37 cellular contexts compared by ENCODE assay signal in genomic region chr9:18973348-18973747, GRCh38. TPM values are rescaled to one million over a fixed set of nuclear protein-coding genes. Genes with fewer than 3 reads are reported as not detected.
"Had no signal": no experiment of that assay in that cellular context is flagged by ENCODE, and none has a peak within 500 bp of the region (broad histone marks: within the 10 kb centered on the region; RNA-seq: fewer than 3 reads in every experiment).

No MANE protein-coding gene starts in this region.

- H3K27me3 ChIP-seq: MG63 had no signal

- H3K4me3 ChIP-seq: MG63 had no signal

- H3K36me3 ChIP-seq: MG63 had no signal

- DNase-seq: Karpas-422, Kasumi-1, MG63, MM.1S, MV-4-11, NCI-H1048, NCI-H1092, NCI-H1092 treated with DMSO at 0.1 percent for 48 hours, NCI-H1105, NCI-H1105 treated with DMSO at 0.1 percent for 48 hours, NCI-H1417, NCI-H1417 treated with DMSO at 0.1 percent for 48 hours, NCI-H1436, NCI-H1436 treated with DMSO at 0.1 percent for 48 hours, NCI-H146, NCI-H1694, NCI-H1694 treated with DMSO at 0.1 percent for 48 hours, NCI-H187, NCI-H187 treated with DMSO at 0.1 percent for 48 hours, NCI-H1930, NCI-H2029, NCI-H2029 treated with DMSO at 0.1 percent for 48 hours, NCI-H2081, NCI-H2081 treated with DMSO at 0.1 percent for 48 hours, NCI-H2107, NCI-H2171, NCI-H2171 treated with DMSO at 0.1 percent for 48 hours, NCI-H2227 treated with DMSO at 0.1 percent for 48 hours, NCI-H226, NCI-H345, NCI-H446, NCI-H446 treated with DMSO at 0.1 percent for 48 hours, NCI-H510A, NCI-H510A treated with DMSO at 0.1 percent for 48 hours, NCI-H524 had no signal

RNA-seq across cellular contexts. Expression of gene SAXO1, which starts 59.7 kb away (rescaled TPM):
- total RNA-seq: MCF 10A, NCI-H460 had no signal
